17 cellular contexts compared by ENCODE assay signal in genomic region chr12:30827406-30828055, GRCh38.
A peak's percentile ranks its signal among the peaks of the same experiment; 100 is the strongest.
DNase-seq lines count a peak whose midpoint lies in the region; ATAC-seq and TF ChIP-seq lines count a peak whose summit lies in the region.
"Had no signal": no experiment of that assay in that cellular context is flagged by ENCODE, and none has a peak within 500 bp of the region (broad histone marks: within the 10 kb centered on the region; RNA-seq: fewer than 3 reads in every experiment).

No MANE protein-coding gene starts in this region.

- no peak for TF ChIP-seq CTCF in left ventricle myocardium inferior (IDR thresholded peaks at IDR 0.05; ENCODE audit: borderline replicate concordance)
- TF ChIP-seq CTCF in type B pancreatic cell (conservative IDR thresholded peaks at IDR 0.05), result no peak

- H3K4me1 ChIP-seq in left ventricle myocardium inferior, result peaks cover 9% of the 10 kb centered on the region

- H3K27ac ChIP-seq in left ventricle myocardium inferior (replicated peaks), result no peak overlapping the region
- H3K27ac ChIP-seq: BLaER1 treated with 17β-estradiol and CSF1 and Interleukin-3, amounts not matched to agents 10 nM and 100 nM; HL-60 had no signal

- no peaks in the 10 kb centered on the region for H3K36me3 Mint-ChIP-seq in type B pancreatic cell
- no peaks in the 10 kb centered on the region for H3K36me3 Mint-ChIP-seq in T-helper 2 cell treated with Interferon-gamma antibody and Interleukin-4, amounts not matched to agents 5 μg/mL and 100 μg/mL, for 36 hours (ENCODE audit: low read depth)

- ATAC-seq in left lobe of liver, result no peak

- no peak overlapping the region for H3K27ac Mint-ChIP-seq in type B pancreatic cell
- H3K27ac Mint-ChIP-seq in T-helper 2 cell treated with Interferon-gamma antibody and Interleukin-4, amounts not matched to agents 5 μg/mL and 100 μg/mL, for 36 hours, result no peak overlapping the region
- H3K27ac Mint-ChIP-seq: CD4-positive, alpha-beta T cell; HFFc6 had no signal

- peaks cover 16% of the 10 kb centered on the region for H3K27me3 ChIP-seq in left ventricle myocardium inferior (ENCODE audit: low read depth)
- H3K27me3 ChIP-seq: BLaER1 treated with 17β-estradiol and CSF1 and Interleukin-3, amounts not matched to agents 10 nM and 100 nM had no signal

- no peak overlapping the region for H3K4me3 ChIP-seq in left ventricle myocardium inferior
- H3K4me3 ChIP-seq: BLaER1 treated with 17β-estradiol and CSF1 and Interleukin-3, amounts not matched to agents 10 nM and 100 nM had no signal

- DNase-seq in cardiac septum (ENCODE audit: low spot score) (peak; percentile 41), left ventricle myocardium inferior (no peak), ecto neural progenitor cell (ENCODE audit: low spot score) (peak; percentile 29), left lobe of liver (ENCODE audit: low spot score) (peak; percentile 21), type B pancreatic cell (ENCODE audit: extremely low spot score, unreplicated experiment) (peak; percentile 39), NCI-H1105 treated with DMSO at 0.1 percent for 48 hours (lab: John Stamatoyannopoulos, UW) (no peak), NCI-H345 (lab: John Stamatoyannopoulos, UW) (no peak)
- no peak for DNase-seq in T-helper 2 cell treated with Interferon-gamma antibody and Interleukin-4, amounts not matched to agents 5 μg/mL and 100 μg/mL, for 36 hours (ENCODE audit: low spot score)
- DNase-seq: ACHN; CD4-positive, alpha-beta T cell; DMS53; GF-D8; GOT3; HCEC 1CT; HFFc6 had no signal

- intact Hi-C loops in cardiac septum (cut with DNase I), result no loop called here
- intact Hi-C loops in left ventricle myocardium inferior (cut with micrococcal nuclease), result no loop called here

- no peaks in the 10 kb centered on the region for H3K9me3 Mint-ChIP-seq in type B pancreatic cell
- H3K9me3 Mint-ChIP-seq in T-helper 2 cell treated with Interferon-gamma antibody and Interleukin-4, amounts not matched to agents 5 μg/mL and 100 μg/mL, for 36 hours, result no peaks in the 10 kb centered on the region
- H3K9me3 Mint-ChIP-seq: CD4-positive, alpha-beta T cell; HFFc6 had no signal

- H3K36me3 ChIP-seq in left ventricle myocardium inferior, result no peaks in the 10 kb centered on the region
- H3K36me3 ChIP-seq: BLaER1 treated with 17β-estradiol and CSF1 and Interleukin-3, amounts not matched to agents 10 nM and 100 nM had no signal

- peaks cover 66% of the 10 kb centered on the region for H3K27me3 Mint-ChIP-seq in type B pancreatic cell
- H3K27me3 Mint-ChIP-seq in T-helper 2 cell treated with Interferon-gamma antibody and Interleukin-4, amounts not matched to agents 5 μg/mL and 100 μg/mL, for 36 hours (ENCODE audit: low read depth), result peaks cover 32% of the 10 kb centered on the region

- no peak overlapping the region for H3K4me3 Mint-ChIP-seq in type B pancreatic cell
- H3K4me3 Mint-ChIP-seq in T-helper 2 cell treated with Interferon-gamma antibody and Interleukin-4, amounts not matched to agents 5 μg/mL and 100 μg/mL, for 36 hours, result no peak overlapping the region
- H3K4me3 Mint-ChIP-seq: CD4-positive, alpha-beta T cell; HFFc6 had no signal

- no peaks in the 10 kb centered on the region for H3K9me3 ChIP-seq in left ventricle myocardium inferior (replicated peaks)
- H3K9me3 ChIP-seq: BLaER1 treated with 17β-estradiol and CSF1 and Interleukin-3, amounts not matched to agents 10 nM and 100 nM had no signal

- H3K4me1 Mint-ChIP-seq in type B pancreatic cell (ENCODE audit: unreplicated experiment), result peaks cover 4% of the 10 kb centered on the region
- H3K4me1 Mint-ChIP-seq in T-helper 2 cell treated with Interferon-gamma antibody and Interleukin-4, amounts not matched to agents 5 μg/mL and 100 μg/mL, for 36 hours (ENCODE audit: low read depth), result peaks cover 6% of the 10 kb centered on the region

Comparison
In these comparisons a context has a peak if more than half of its experiments do, and no peak if none do; other contexts are left out.
1. DNase-seq: peak in cardiac septum (single experiment), ecto neural progenitor cell (single experiment), left lobe of liver (single experiment) and type B pancreatic cell (single experiment); none in left ventricle myocardium inferior (single experiment), NCI-H1105 treated with DMSO at 0.1 percent for 48 hours (single experiment), NCI-H345 (single experiment) and T-helper 2 cell treated with Interferon-gamma antibody and Interleukin-4, amounts not matched to agents 5 μg/mL and 100 μg/mL, for 36 hours (single experiment).